Comparison of ENCODE assay signal across 16 cellular contexts in genomic region chr15:73143763-73144155, GRCh38.
"Had no signal": no experiment of that assay in that cellular context is flagged by ENCODE, and none has a peak within 500 bp of the region (broad histone marks: within the 10 kb centered on the region; RNA-seq: fewer than 3 reads in every experiment).

No MANE protein-coding gene starts in this region.

- H3K79me2 ChIP-seq: hepatocyte, parathyroid adenoma had no signal

- H3K27ac ChIP-seq: esophagus muscularis mucosa, left lung, neutrophil, parathyroid adenoma, tibial nerve, vagina had no signal

- H3K4me1 ChIP-seq: esophagus muscularis mucosa, parathyroid adenoma, tibial nerve, vagina had no signal

- H3K9me3 ChIP-seq: esophagus muscularis mucosa, left lung, neutrophil, tibial nerve, vagina had no signal

- H2AFZ ChIP-seq: hepatocyte, parathyroid adenoma had no signal

- H3K9ac ChIP-seq: parathyroid adenoma had no signal

- DNase-seq: activated gamma-delta T cell; amniotic stem cell; caudate nucleus; mammary epithelial cell; naive B cell; SHP77; stimulated activated CD4-positive, alpha-beta T cell treated with anti-CD3 and anti-CD28 coated beads, Interleukin-1b, Interleukin-23, amount 100 ng/mL, for 48 hours; substantia nigra had no signal

- H3K27me3 ChIP-seq: esophagus muscularis mucosa, hepatocyte, left lung, tibial nerve, vagina had no signal

- H3K4me3 ChIP-seq: esophagus muscularis mucosa, hepatocyte, left lung, tibial nerve, vagina had no signal

- H3K36me3 ChIP-seq: left lung, neutrophil, vagina had no signal

- ATAC-seq: left lung, SK-N-SH treated with all-trans-retinoic acid at 6 μM for 48 hours had no signal
